ENCODE assay signal across 8 cellular contexts in genomic region chr5:102295534-102296228, GRCh38. TPM values are rescaled to one million over a fixed set of nuclear protein-coding genes. Genes with fewer than 3 reads are reported as not detected.
DNase-seq lines count a peak whose midpoint lies in the region; ATAC-seq, FAIRE-seq and TF ChIP-seq lines count a peak whose summit lies in the region.

No MANE protein-coding gene starts in this region.

- H3K9ac ChIP-seq in skeletal muscle satellite cell (ENCODE audit: low read depth, low read length): peak overlapping the region; percentile 14

- peak overlapping the region; percentile 25 for H3K4me3 ChIP-seq in right cardiac atrium (ENCODE audit: low read length)
- H3K4me3 ChIP-seq in skeletal muscle satellite cell (ENCODE audit: low read length): peak overlapping the region; percentile 77

- intact Hi-C loops in right cardiac atrium (cut with DNase I): no loop called here

- peak overlapping the region; percentile 89 for H3K4me3 Mint-ChIP-seq in T-helper 2 cell treated with Interferon-gamma antibody and Interleukin-4, amounts not matched to agents 5 μg/mL and 100 μg/mL, for 36 hours

- H3K27me3 ChIP-seq in right cardiac atrium (ENCODE audit: control insufficient read depth, insufficient read depth): no peaks in the 10 kb centered on the region
- peaks cover 13% of the 10 kb centered on the region for H3K27me3 ChIP-seq in skeletal muscle satellite cell (ENCODE audit: control insufficient read depth, insufficient read depth, low read length)

- WGBS in right cardiac atrium: 3% methylated on average over 30 of the region's 30 CpGs

- TF ChIP-seq CTCF in D721Med (IDR thresholded peaks at IDR 0.05; ENCODE audit: insufficient read depth, missing control alignments): no peak

- DNase-seq in T-helper 2 cell treated with Interferon-gamma antibody and Interleukin-4, amounts not matched to agents 5 μg/mL and 100 μg/mL, for 36 hours (ENCODE audit: low spot score): no peak
- peak in 1 of 3 donors; percentile 49 for DNase-seq in right cardiac atrium
- no peak for DNase-seq in dermis blood vessel endothelial cell
- DNase-seq in activated CD8-positive, alpha-beta memory T cell treated with anti-CD3 and anti-CD28 coated beads for 24 hours: no peak
- no peak for DNase-seq in D721Med (ENCODE audit: insufficient read length, low spot score)

- H3K27me3 Mint-ChIP-seq in T-helper 2 cell treated with Interferon-gamma antibody and Interleukin-4, amounts not matched to agents 5 μg/mL and 100 μg/mL, for 36 hours (ENCODE audit: low read depth): peaks cover 14% of the 10 kb centered on the region

- H3K4me2 ChIP-seq in skeletal muscle satellite cell (ENCODE audit: low read length): peak overlapping the region; percentile 98

- FAIRE-seq in D721Med (lab: Jason Lieb, UNC): no peak

- ATAC-seq in GM19025 (IDR thresholded peaks at IDR 0.05; ENCODE audit: low read depth, unreplicated experiment) (peak; percentile 1), HG02678 (IDR thresholded peaks at IDR 0.05; ENCODE audit: unreplicated experiment) (peak; percentile 3), right cardiac atrium (peak; percentile 16 to 24)

- no peaks in the 10 kb centered on the region for H3K36me3 Mint-ChIP-seq in T-helper 2 cell treated with Interferon-gamma antibody and Interleukin-4, amounts not matched to agents 5 μg/mL and 100 μg/mL, for 36 hours (ENCODE audit: low read depth)

- peak overlapping the region; percentile 42 for H3K27ac Mint-ChIP-seq in T-helper 2 cell treated with Interferon-gamma antibody and Interleukin-4, amounts not matched to agents 5 μg/mL and 100 μg/mL, for 36 hours

- no peaks in the 10 kb centered on the region for H3K36me3 ChIP-seq in skeletal muscle satellite cell (ENCODE audit: insufficient read depth, low read length)

- no peaks in the 10 kb centered on the region for H3K9me3 Mint-ChIP-seq in T-helper 2 cell treated with Interferon-gamma antibody and Interleukin-4, amounts not matched to agents 5 μg/mL and 100 μg/mL, for 36 hours

- no peak overlapping the region for H3K27ac ChIP-seq in right cardiac atrium (ENCODE audit: low read length)

- H3K9me3 ChIP-seq in right cardiac atrium (ENCODE audit: control insufficient read depth, low read length) (no peaks in the 10 kb centered on the region), skeletal muscle satellite cell (replicated peaks; ENCODE audit: low read length) (no peaks in the 10 kb centered on the region)

- H3K4me1 Mint-ChIP-seq in T-helper 2 cell treated with Interferon-gamma antibody and Interleukin-4, amounts not matched to agents 5 μg/mL and 100 μg/mL, for 36 hours (ENCODE audit: low read depth): peaks cover 21% of the 10 kb centered on the region

- H3K4me1 ChIP-seq in right cardiac atrium (ENCODE audit: control insufficient read depth, insufficient read depth, low read length) (peaks cover 4% of the 10 kb centered on the region), skeletal muscle satellite cell (ENCODE audit: control insufficient read depth, insufficient read depth, low read length) (peaks cover 7% of the 10 kb centered on the region)

RNA-seq across cellular contexts. Expression of gene SLCO4C1, which starts 0.4 kb away (rescaled TPM):
- total RNA-seq in right cardiac atrium (under 1 TPM; 0.03 to 0.09 (median 0.07) TPM), dermis blood vessel endothelial cell (0.14 and 0.17 TPM in 2 replicates)
- 0.05 TPM for polyA plus RNA-seq in right cardiac atrium
- under 0.01 and 0.25 TPM in 2 replicates for total RNA-seq in skeletal muscle satellite cell (2012; rRNA removed)
